In the genomic region with DNA sequence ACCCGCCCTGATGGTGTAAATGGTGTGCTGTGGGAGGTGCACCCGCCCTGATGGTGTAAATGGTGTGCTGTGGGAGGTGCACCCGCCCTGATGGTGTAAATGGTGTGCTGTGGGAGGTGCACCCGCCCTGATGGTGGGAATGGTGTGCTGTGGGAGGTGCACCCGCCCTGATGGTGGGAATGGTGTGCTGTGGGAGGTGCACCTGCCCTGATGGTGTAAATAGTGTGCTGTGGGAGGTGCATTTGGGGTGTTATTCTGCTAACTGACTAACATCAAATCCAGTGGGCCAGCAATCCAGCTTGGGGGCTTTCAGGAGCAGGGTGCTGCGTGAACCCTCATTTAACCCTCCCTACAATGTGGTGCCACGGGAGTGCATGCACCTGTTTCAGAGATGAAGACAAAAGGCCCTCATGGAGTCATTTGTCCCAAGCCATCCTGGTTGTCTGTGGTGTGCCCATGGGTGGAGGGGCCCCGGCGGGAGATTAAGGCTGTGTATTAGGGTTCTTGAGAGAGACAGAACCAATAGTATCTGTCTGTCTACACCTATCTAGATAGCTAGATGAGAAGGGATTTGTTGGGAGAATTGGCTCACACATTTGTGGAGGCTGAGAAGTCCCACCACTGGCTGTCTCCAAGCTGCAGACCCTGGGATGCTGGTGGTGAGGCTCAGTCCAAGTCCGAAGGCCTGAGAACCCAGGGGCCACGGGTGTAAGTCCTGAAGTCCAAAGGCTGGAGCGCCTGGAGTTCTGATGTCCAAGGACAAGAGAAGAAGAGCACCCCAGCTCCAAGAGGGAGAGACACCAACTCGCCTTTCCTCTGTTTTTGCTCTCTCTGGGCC, we compare ENCODE assay signal across 27 cellular contexts.
"Had no signal": no experiment of that assay in that cellular context is flagged by ENCODE, and none has a peak within 500 bp of the region (broad histone marks: within the 10 kb centered on the region; RNA-seq: fewer than 3 reads in every experiment).

No MANE protein-coding gene starts in this region.

- H3K27ac ChIP-seq: dorsolateral prefrontal cortex, epithelial cell of prostate, foreskin keratinocyte, gastroesophageal sphincter, heart left ventricle, hepatocyte, left lung, neural progenitor cell, psoas muscle, skin epidermis, suprapubic skin, transverse colon, upper lobe of right lung, uterus had no signal

- H2AFZ ChIP-seq: hepatocyte, neural progenitor cell had no signal

- H3K4me3 Mint-ChIP-seq: naive thymus-derived CD4-positive, alpha-beta T cell; nephron; neural progenitor cell; stimulated activated naive CD8-positive, alpha-beta T cell treated with anti-CD3 and anti-CD28 coated beads, Interleukin-15, amount 100 ng/mL, for 72 hours had no signal

- H3K4me1 Mint-ChIP-seq: nephron; stimulated activated naive CD8-positive, alpha-beta T cell treated with anti-CD3 and anti-CD28 coated beads, Interleukin-15, amount 100 ng/mL, for 72 hours had no signal

- H3K27me3 ChIP-seq: dorsolateral prefrontal cortex, foreskin keratinocyte, gastroesophageal sphincter, heart left ventricle, hepatocyte, left lung, suprapubic skin, transverse colon, upper lobe of right lung, uterus had no signal

- H3K36me3 Mint-ChIP-seq: naive thymus-derived CD4-positive, alpha-beta T cell had no signal

- H3K4me1 ChIP-seq: foreskin keratinocyte, gastroesophageal sphincter, left lung, neural progenitor cell, psoas muscle, suprapubic skin, transverse colon, upper lobe of right lung, uterus had no signal

- H3K27me3 Mint-ChIP-seq: stimulated activated naive CD8-positive, alpha-beta T cell treated with anti-CD3 and anti-CD28 coated beads, Interleukin-15, amount 100 ng/mL, for 72 hours had no signal

- H3K4me2 ChIP-seq: hepatocyte, neural progenitor cell had no signal

- H3K36me3 ChIP-seq: neural progenitor cell, transverse colon, upper lobe of right lung, uterus had no signal

- H3K4me3 ChIP-seq: dorsolateral prefrontal cortex, gastroesophageal sphincter, heart left ventricle, hepatocyte, left lung, neural progenitor cell, psoas muscle, skin epidermis, suprapubic skin, transverse colon, upper lobe of right lung, uterus had no signal

- H3K79me2 ChIP-seq: hepatocyte had no signal

- ATAC-seq: esophagus mucosa; foreskin keratinocyte; gastroesophageal sphincter; left cardiac atrium; left lung; naive thymus-derived CD4-positive, alpha-beta T cell; psoas muscle; right cardiac atrium; stimulated activated naive CD8-positive, alpha-beta T cell treated with anti-CD3 and anti-CD28 coated beads, Interleukin-15, amount 100 ng/mL, for 72 hours; upper lobe of right lung had no signal

- FAIRE-seq: colon had no signal

- DNase-seq: dorsolateral prefrontal cortex; effector CD4-positive, alpha-beta T cell; foreskin keratinocyte; left cardiac atrium; left lung; mesenchymal stem cell; midbrain; naive thymus-derived CD4-positive, alpha-beta T cell; psoas muscle; right cardiac atrium; stimulated activated CD4-positive, alpha-beta T cell treated with anti-CD3 and anti-CD28 coated beads, Interleukin-15, amount 100 ng/mL, for 24 hours; stimulated activated CD4-positive, alpha-beta T cell treated with anti-CD3 and anti-CD28 coated beads, Interleukin-2, amount 100 ng/mL, for 48 hours; stimulated activated naive CD4-positive, alpha-beta T cell; stimulated activated naive CD8-positive, alpha-beta T cell treated with anti-CD3 and anti-CD28 coated beads, Interleukin-15, amount 100 ng/mL, for 72 hours; transverse colon; upper lobe of right lung; uterus had no signal

- H3K9me3 Mint-ChIP-seq: naive thymus-derived CD4-positive, alpha-beta T cell; nephron; neural progenitor cell; stimulated activated naive CD8-positive, alpha-beta T cell treated with anti-CD3 and anti-CD28 coated beads, Interleukin-15, amount 100 ng/mL, for 72 hours had no signal

- H3K27ac Mint-ChIP-seq: naive thymus-derived CD4-positive, alpha-beta T cell; nephron had no signal

- H3K9ac ChIP-seq: neural progenitor cell had no signal

- H3K9me3 ChIP-seq: gastroesophageal sphincter, heart left ventricle, left lung, psoas muscle, suprapubic skin, transverse colon, upper lobe of right lung, uterus had no signal
